Comparison of ENCODE assay signal across 12 cellular contexts in the genomic region with DNA sequence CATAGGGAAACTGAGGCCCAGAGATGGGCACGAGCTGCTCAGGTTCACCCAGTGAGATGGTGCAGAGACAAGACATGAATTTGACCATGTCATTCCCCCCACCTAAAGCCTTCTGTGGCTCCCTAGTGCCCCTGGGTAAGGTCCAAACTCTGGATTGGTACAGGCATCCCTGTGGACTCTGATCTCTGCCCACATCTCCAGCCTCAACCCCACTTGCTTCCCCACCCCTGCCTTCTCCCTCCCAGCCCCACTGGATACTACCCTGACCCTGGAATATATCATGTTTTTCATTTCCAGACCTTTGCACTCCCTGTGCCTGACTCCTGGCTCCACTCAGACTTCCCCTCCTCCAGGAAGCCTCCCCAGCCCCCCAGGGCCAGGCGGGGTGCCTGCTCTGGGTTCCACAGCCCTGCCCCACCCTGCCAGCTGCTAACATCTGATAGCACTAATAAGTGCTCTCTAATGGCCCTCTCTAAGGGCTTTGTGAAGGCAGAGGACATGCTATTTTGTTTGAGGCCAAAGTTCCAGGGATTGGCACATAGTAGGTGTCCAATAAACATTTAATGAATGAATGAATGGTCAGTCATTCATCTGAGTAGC. TPM values are rescaled to one million over a fixed set of nuclear protein-coding genes. Genes with fewer than 3 reads are reported as not detected.
"Had no signal": no experiment of that assay in that cellular context is flagged by ENCODE, and none has a peak within 500 bp of the region (broad histone marks: within the 10 kb centered on the region; RNA-seq: fewer than 3 reads in every experiment).

No MANE protein-coding gene starts in this region.

- H3K4me3 ChIP-seq: cardiac muscle cell, lung had no signal

- H3K27ac Mint-ChIP-seq: activated CD8-positive, alpha-beta T cell treated with anti-CD3 and anti-CD28 coated beads for 36 hours; activated naive CD4-positive, alpha-beta T cell treated with anti-CD3 and anti-CD28 coated beads for 36 hours; activated T-helper 1 cell treated with anti-CD3 and anti-CD28 coated beads, Interleukin-12 subunit alpha, Interleukin-12 subunit beta, Interleukin-2, Interleukin-4 antibody, amounts not matched to agents 30 ng/mL and 10 ng/mL and 1 ng/mL, durations not matched to agents 14 hours and 24 hours and 36 hours had no signal

- H3K36me3 Mint-ChIP-seq: naive B cell; stimulated activated effector memory CD8-positive, alpha-beta T cell treated with anti-CD3 and anti-CD28 coated beads, Interleukin-12 subunit alpha, Interleukin-12 subunit beta, amount 100 ng/mL, for 72 hours had no signal

- H3K27ac ChIP-seq: cardiac muscle cell had no signal

- H3K4me3 Mint-ChIP-seq: activated CD8-positive, alpha-beta T cell treated with anti-CD3 and anti-CD28 coated beads for 36 hours; activated naive CD4-positive, alpha-beta T cell treated with anti-CD3 and anti-CD28 coated beads for 36 hours had no signal

- H3K9me3 Mint-ChIP-seq: activated CD8-positive, alpha-beta T cell treated with anti-CD3 and anti-CD28 coated beads for 36 hours; activated naive CD4-positive, alpha-beta T cell treated with anti-CD3 and anti-CD28 coated beads for 36 hours; activated T-helper 1 cell treated with anti-CD3 and anti-CD28 coated beads, Interleukin-12 subunit alpha, Interleukin-12 subunit beta, Interleukin-2, Interleukin-4 antibody, amounts not matched to agents 30 ng/mL and 10 ng/mL and 1 ng/mL, durations not matched to agents 14 hours and 24 hours and 36 hours; naive B cell; stimulated activated effector memory CD8-positive, alpha-beta T cell treated with anti-CD3 and anti-CD28 coated beads, Interleukin-12 subunit alpha, Interleukin-12 subunit beta, amount 100 ng/mL, for 72 hours had no signal

- H3K27me3 Mint-ChIP-seq: progenitor cell of endocrine pancreas had no signal

- H3K9me3 ChIP-seq: tibial nerve had no signal

- H3K27me3 ChIP-seq: tibial nerve had no signal

- H3K36me3 ChIP-seq: cardiac muscle cell, tibial nerve had no signal

- DNase-seq: activated CD8-positive, alpha-beta memory T cell treated with anti-CD3 and anti-CD28 coated beads, Interleukin-2, amount 50 U/mL, for 4 hours; activated CD8-positive, alpha-beta T cell treated with anti-CD3 and anti-CD28 coated beads for 36 hours; activated naive CD4-positive, alpha-beta T cell treated with anti-CD3 and anti-CD28 coated beads for 36 hours; effector memory CD4-positive, alpha-beta T cell; naive B cell had no signal

RNA-seq across cellular contexts. Expression of a gene that starts 17.4 kb away (rescaled TPM):
- polyA plus RNA-seq: cardiac muscle cell had no signal

RNA-seq across cellular contexts. Expression of a gene that starts 50.6 kb away (rescaled TPM):
- polyA plus RNA-seq: cardiac muscle cell, lung, right cardiac atrium had no signal
